Comparison of ENCODE assay signal across 25 cellular contexts in genomic region chr18:76314496-76314895, GRCh38.
"Had no signal": no experiment of that assay in that cellular context is flagged by ENCODE, and none has a peak within 500 bp of the region (broad histone marks: within the 10 kb centered on the region; RNA-seq: fewer than 3 reads in every experiment).

No MANE protein-coding gene starts in this region.

- H3K4me1 ChIP-seq: esophagus squamous epithelium, heart right ventricle, psoas muscle, upper lobe of left lung, uterus had no signal

- H3K36me3 ChIP-seq: esophagus squamous epithelium, heart right ventricle, ovary, thoracic aorta, tibial nerve, upper lobe of left lung, uterus had no signal

- H3K27me3 ChIP-seq: esophagus squamous epithelium, ovary, tibial nerve, upper lobe of left lung, uterus had no signal

- DNase-seq: dermis blood vessel endothelial cell; effector memory CD4-positive, alpha-beta T cell; esophagus squamous epithelium; foreskin melanocyte; glutamatergic neuron; heart right ventricle; kidney; mesenchymal stem cell; naive thymus-derived CD4-positive, alpha-beta T cell; occipital lobe; ovary; posterior cingulate gyrus; psoas muscle; right cardiac atrium; stimulated activated CD4-positive, alpha-beta T cell treated with anti-CD3 and anti-CD28 coated beads, Interleukin-15, amount 100 ng/mL, for 24 hours; stimulated activated CD4-positive, alpha-beta T cell treated with anti-CD3 and anti-CD28 coated beads, Interleukin-2, amount 100 ng/mL, for 48 hours; stimulated activated naive B cell treated with anti-CD40 and anti-IgM and Interleukin-4, amounts not matched to agents 10 μg/mL and 1 μg/mL and 100 μg/mL, for 72 hours; upper lobe of left lung; uterus had no signal

- ATAC-seq: heart right ventricle; left lobe of liver; naive thymus-derived CD4-positive, alpha-beta T cell; psoas muscle; right cardiac atrium; stimulated activated naive B cell treated with anti-CD40 and anti-IgM and Interleukin-4, amounts not matched to agents 10 μg/mL and 1 μg/mL and 100 μg/mL, for 72 hours had no signal

- H3K27ac ChIP-seq: coronary artery, esophagus squamous epithelium, heart right ventricle, ovary, psoas muscle, skin epidermis, thoracic aorta, tibial nerve, upper lobe of left lung, uterus had no signal

- FAIRE-seq: endothelial cell of umbilical vein, kidney had no signal

- H3K9me3 ChIP-seq: esophagus squamous epithelium, heart right ventricle, ovary, psoas muscle, thoracic aorta, tibial nerve, upper lobe of left lung, uterus had no signal

- H3K4me3 ChIP-seq: coronary artery, esophagus squamous epithelium, heart right ventricle, ovary, psoas muscle, skin epidermis, thoracic aorta, tibial nerve, upper lobe of left lung, uterus had no signal
